8 cellular contexts compared by ENCODE assay signal in the genomic region with DNA sequence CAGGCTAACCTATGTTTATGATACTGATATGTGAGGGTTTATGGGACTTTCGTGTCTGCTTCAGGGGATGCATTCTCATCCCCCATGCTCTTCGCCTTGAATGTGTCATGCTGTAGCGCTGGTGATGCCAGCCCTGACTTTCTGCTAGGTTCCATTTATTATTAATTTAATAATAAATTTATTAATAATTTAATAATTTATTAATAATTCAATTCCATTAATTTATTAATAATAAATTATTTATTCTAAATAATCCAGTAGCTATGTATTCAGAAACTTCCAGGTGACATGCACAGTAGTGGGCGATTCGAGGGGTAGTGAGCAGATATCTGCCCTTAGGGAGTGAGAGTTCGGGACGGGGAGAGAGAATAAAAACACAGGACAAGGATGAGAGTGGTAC. TPM values are rescaled to one million over a fixed set of nuclear protein-coding genes. Genes with fewer than 3 reads are reported as not detected.
"Had no signal": no experiment of that assay in that cellular context is flagged by ENCODE, and none has a peak within 500 bp of the region (broad histone marks: within the 10 kb centered on the region; RNA-seq: fewer than 3 reads in every experiment).

No MANE protein-coding gene starts in this region.

- H3K27ac Mint-ChIP-seq: IgD-negative memory B cell had no signal

- ATAC-seq: HepG2, K562 had no signal

- H3K4me1 Mint-ChIP-seq: IgD-negative memory B cell had no signal

- H3K27ac ChIP-seq: HL-60 had no signal

- H3K4me3 Mint-ChIP-seq: IgD-negative memory B cell had no signal

- H3K27me3 Mint-ChIP-seq: IgD-negative memory B cell had no signal

- DNase-seq: IMR-90, KBM-7 had no signal

- H3K4me3 ChIP-seq: K562 had no signal

RNA-seq across cellular contexts. Expression of gene SHISA6, which starts 49.8 kb away (rescaled TPM):
- total RNA-seq: HepG2, HT-29, HT1080, IMR-90, K562 had no signal
